ENCODE assay signal across 8 cellular contexts in genomic region chr9:21558627-21559401, GRCh38.
DNase-seq lines count a peak whose midpoint lies in the region; ATAC-seq and TF ChIP-seq lines count a peak whose summit lies in the region.

No MANE protein-coding gene starts in this region.

- H3K9me3 Mint-ChIP-seq in WTC11, result no peaks in the 10 kb centered on the region

- TF ChIP-seq CTCF in GM10266 (IDR thresholded peaks at IDR 0.05; ENCODE audit: control insufficient read depth, insufficient read depth, low read depth, missing control alignments), result no peak
- TF ChIP-seq CTCF in WTC11 (IDR thresholded peaks at IDR 0.05), result no peak
- no peak for TF ChIP-seq CTCF in fibroblast of the aortic adventitia (IDR thresholded peaks at IDR 0.05; ENCODE audit: insufficient read depth, low read length)
- TF ChIP-seq CTCF in psoas muscle (IDR thresholded peaks at IDR 0.05), result no peak

- POLR2A ChIA-PET in HEK293T (lab: Yijun Ruan, JAX), result interaction anchor here (1.4 to 2.0 kb wide), 2 partner anchors 13 to 36 kb away, joined by 4 to 5 read pairs; no protein-coding TSS in a partner anchor
- POLR2A ChIA-PET in WTC11 (lab: Charles Lee), result no interaction called here

- H3K4me1 ChIP-seq in psoas muscle, result peaks cover 4% of the 10 kb centered on the region

- peak overlapping the region; percentile 78 for H3K4me3 Mint-ChIP-seq in WTC11

- CTCF ChIA-PET in HEK293T (lab: Yijun Ruan, JAX) (interaction anchor here (0.7 kb wide), 1 partner anchor 150 kb away, joined by 3 read pairs; no protein-coding TSS in a partner anchor), WTC11 (lab: Charles Lee) (interaction anchor here (0.5 to 2.1 kb wide), 7 partner anchors 9 to 240 kb away, joined by 3 to 8 read pairs (median 4); no protein-coding TSS in a partner anchor)

- no peaks in the 10 kb centered on the region for H3K36me3 Mint-ChIP-seq in WTC11

- ATAC-seq in WTC11 (peak; percentile 21), psoas muscle (no peak), HG03280 (IDR thresholded peaks at IDR 0.05; ENCODE audit: unreplicated experiment) (no peak)

- H3K27ac Mint-ChIP-seq in WTC11, result peak overlapping the region; percentile 3; the same call in 1 of the 2 replicates

- intact Hi-C loops in psoas muscle (cut with DNase I), result no loop called here

- H3K4me3 ChIP-seq in fibroblast of the aortic adventitia (ENCODE audit: low read depth, low read length), result peak overlapping the region; percentile 79
- H3K4me3 ChIP-seq in psoas muscle, result peak overlapping the region; percentile 66

- H3K27me3 ChIP-seq in psoas muscle (ENCODE audit: insufficient read depth in 3 of 3, low read length in 2 of 3), result peaks cover 7 to 68% (median 19%) of the 10 kb centered on the region in 3 donors

- WGBS in psoas muscle, 3 donors, result 8 to 16% (median 9%) methylated on average over 29 to 40 of the region's 40 CpGs

- no peak overlapping the region for H3K27ac ChIP-seq in psoas muscle

- H3K27me3 Mint-ChIP-seq in WTC11 (ENCODE audit: low read depth), result peaks cover 14% of the 10 kb centered on the region

- no peaks in the 10 kb centered on the region for H3K36me3 ChIP-seq in psoas muscle (ENCODE audit: insufficient read depth in 1 of 2, low read depth in 1 of 2)

- DNase-seq in GM10266 (ENCODE audit: extremely low spot score) (peak; percentile 27), HEK293T (ENCODE audit: extremely low spot score) (peak; percentile 50), WTC11 (ENCODE audit: low spot score) (peak; percentile 22), fibroblast of the aortic adventitia (ENCODE audit: low read depth) (peak; percentile 69), psoas muscle (no peak), NCI-H1092 treated with DMSO at 0.1 percent for 48 hours (lab: John Stamatoyannopoulos, UW) (no peak), NCI-H226 (no peak)

- peaks cover 43% of the 10 kb centered on the region for H3K4me1 Mint-ChIP-seq in WTC11

- H3K9me3 ChIP-seq in psoas muscle, result no peaks in the 10 kb centered on the region

TF ChIP-seq in HEK293T, 16 proteins besides CTCF, POLR2A, EP300 and RAD21:
- TF ChIP-seq CTBP1 (IDR thresholded peaks at IDR 0.05; ENCODE audit: borderline replicate concordance) (peak; percentile 49; the same call in 1 of the 2 replicates), ZNF384 (IDR thresholded peaks at IDR 0.05) (no peak), L3MBTL2 (conservative IDR thresholded peaks at IDR 0.05) (peak; percentile 61), HDGF (IDR thresholded peaks at IDR 0.05; ENCODE audit: borderline replicate concordance) (no peak), FOXK2 (IDR thresholded peaks at IDR 0.05) (no peak), SP1 (IDR thresholded peaks at IDR 0.05) (no peak), NFRKB (IDR thresholded peaks at IDR 0.05) (no peak)

TF ChIP-seq in WTC11, 78 proteins besides CTCF, POLR2A, EP300 and RAD21 (continues in another document):
- TF ChIP-seq KAT7 (CRISPR knock-in tag; IDR thresholded peaks at IDR 0.05; ENCODE audit: borderline replicate concordance) (no peak), AR (CRISPR knock-in tag; IDR thresholded peaks at IDR 0.05) (no peak), MAX (CRISPR knock-in tag; IDR thresholded peaks at IDR 0.05) (peak; percentile 54; the same call in 1 of the 2 replicates), AFF4 (CRISPR knock-in tag; IDR thresholded peaks at IDR 0.05; ENCODE audit: borderline replicate concordance) (no peak), RORB (CRISPR knock-in tag; IDR thresholded peaks at IDR 0.05) (no peak), MLX (CRISPR knock-in tag; IDR thresholded peaks at IDR 0.05) (no peak), CREB1 (CRISPR knock-in tag; IDR thresholded peaks at IDR 0.05) (no peak), ZNF423 (CRISPR knock-in tag; IDR thresholded peaks at IDR 0.05) (peak; percentile 67), NR1H2 (CRISPR knock-in tag; IDR thresholded peaks at IDR 0.05) (no peak), FOXP4 (CRISPR knock-in tag; IDR thresholded peaks at IDR 0.05) (no peak), CBFB (CRISPR knock-in tag; IDR thresholded peaks at IDR 0.05; ENCODE audit: low read depth) (no peak), ZBTB21 (CRISPR knock-in tag; IDR thresholded peaks at IDR 0.05; ENCODE audit: borderline replicate concordance) (no peak), PREB (CRISPR knock-in tag; IDR thresholded peaks at IDR 0.05; ENCODE audit: borderline replicate concordance) (no peak)

Comparison
In these comparisons a context has a peak if more than half of its experiments do, and no peak if none do; other contexts are left out.
1. DNase-seq: peak in GM10266 (single experiment), HEK293T (single experiment), WTC11 (single experiment) and fibroblast of the aortic adventitia (single experiment); none in psoas muscle (0 of 2), NCI-H1092 treated with DMSO at 0.1 percent for 48 hours (single experiment) and NCI-H226 (single experiment).